Comparison of ENCODE assay signal across 9 cellular contexts in the genomic region with DNA sequence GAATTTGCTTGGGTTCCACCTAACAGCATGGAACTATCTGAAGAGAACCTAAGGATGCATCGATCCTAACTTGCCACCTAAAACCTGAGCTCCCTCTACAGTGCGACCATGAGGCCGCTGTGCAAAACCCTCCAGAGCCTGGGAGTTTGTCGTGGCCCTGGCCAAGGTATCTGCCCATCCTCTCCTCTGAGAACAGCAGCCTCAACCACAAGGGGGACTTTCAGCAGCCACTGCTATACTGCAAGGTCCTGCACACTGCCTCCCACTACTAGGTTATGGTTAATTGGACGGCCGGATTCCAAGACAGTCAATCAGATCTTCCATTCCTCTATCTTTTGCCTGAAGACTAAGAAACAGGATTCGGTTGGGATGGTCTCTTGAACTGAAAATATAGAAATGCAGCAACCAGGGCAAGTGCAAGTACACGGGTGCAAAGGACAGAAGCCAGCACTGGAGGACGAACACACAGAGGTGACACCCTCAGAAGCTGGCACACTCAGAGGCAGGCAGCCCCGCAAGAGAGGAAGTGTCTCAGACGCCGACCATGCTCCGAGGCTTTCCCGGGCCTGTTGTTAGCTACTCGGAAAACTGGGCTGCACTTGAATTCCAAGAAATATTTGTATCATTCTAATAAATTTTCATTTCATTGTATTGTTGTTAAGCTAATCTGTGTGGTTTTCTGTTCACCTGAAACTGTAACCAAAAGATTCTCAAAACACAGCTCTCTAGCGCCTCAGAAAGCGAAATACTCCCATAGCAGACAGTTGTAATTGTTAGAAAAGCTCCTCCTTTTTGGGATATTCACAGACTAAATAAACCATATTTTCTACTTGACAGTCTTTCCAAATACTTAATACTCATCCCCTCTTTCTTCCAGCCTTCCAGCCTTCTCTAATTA.
DNase-seq lines count a peak whose midpoint lies in the region; ATAC-seq lines count a peak whose summit lies in the region.
"Had no signal": no experiment of that assay in that cellular context is flagged by ENCODE, and none has a peak within 500 bp of the region (broad histone marks: within the 10 kb centered on the region; RNA-seq: fewer than 3 reads in every experiment).

No MANE protein-coding gene starts in this region.

- no peaks in the 10 kb centered on the region for H3K27me3 Mint-ChIP-seq in activated naive CD4-positive, alpha-beta T cell treated with anti-CD3 and anti-CD28 coated beads for 36 hours (ENCODE audit: low read depth)
- H3K27me3 Mint-ChIP-seq in stimulated activated naive CD8-positive, alpha-beta T cell treated with anti-CD3 and anti-CD28 coated beads, Interleukin-15, Interleukin-2, amounts not matched to agents 100 ng/mL and 50 ng/mL, for 24 hours = no peaks in the 10 kb centered on the region

- H3K4me1 ChIP-seq in iPS DF 6.9 (ENCODE audit: control insufficient read depth, insufficient read depth, low read length) = no peaks in the 10 kb centered on the region

- no peak for ATAC-seq in GM18909 (IDR thresholded peaks at IDR 0.05; ENCODE audit: poor library complexity, unreplicated experiment)

- no peaks in the 10 kb centered on the region for H3K9me3 Mint-ChIP-seq in activated naive CD4-positive, alpha-beta T cell treated with anti-CD3 and anti-CD28 coated beads for 36 hours
- H3K9me3 Mint-ChIP-seq in stimulated activated naive CD8-positive, alpha-beta T cell treated with anti-CD3 and anti-CD28 coated beads, Interleukin-15, Interleukin-2, amounts not matched to agents 100 ng/mL and 50 ng/mL, for 24 hours = no peaks in the 10 kb centered on the region
- H3K9me3 Mint-ChIP-seq: activated B cell treated with CpG ODN at 0.5 μM for 24 hours had no signal

- no CpG with 5 or more reads among the region's 17 CpGs for WGBS in iPS DF 6.9 (ENCODE audit: insufficient coverage, insufficient read length)

- DNase-seq in A172 (ENCODE audit: low spot score) = peak; percentile 77
- peak; percentile 85 to 92 for DNase-seq in NCI-H524 (lab: John Stamatoyannopoulos, UW)
- peak; percentile 45 for DNase-seq in activated naive CD4-positive, alpha-beta T cell treated with anti-CD3 and anti-CD28 coated beads for 36 hours
- DNase-seq in iPS DF 6.9 (ENCODE audit: low read depth, low spot score) = peak; percentile 33
- DNase-seq in AML-193 (lab: John Stamatoyannopoulos, UW) = no peak
- DNase-seq in SIG-M5 treated with dmso at 0.1 percent for 504 hours (lab: John Stamatoyannopoulos, UW; ENCODE audit: unreplicated experiment) = no peak
- DNase-seq: activated B cell treated with CpG ODN at 0.5 μM for 24 hours had no signal

- H3K27ac ChIP-seq in iPS DF 6.9 (ENCODE audit: low read length) = no peak overlapping the region

- H3K4me1 Mint-ChIP-seq in activated naive CD4-positive, alpha-beta T cell treated with anti-CD3 and anti-CD28 coated beads for 36 hours (ENCODE audit: low read depth) = peaks cover 49% of the 10 kb centered on the region
- peaks cover 30% of the 10 kb centered on the region for H3K4me1 Mint-ChIP-seq in stimulated activated naive CD8-positive, alpha-beta T cell treated with anti-CD3 and anti-CD28 coated beads, Interleukin-15, Interleukin-2, amounts not matched to agents 100 ng/mL and 50 ng/mL, for 24 hours (ENCODE audit: low read depth)
- H3K4me1 Mint-ChIP-seq: activated B cell treated with CpG ODN at 0.5 μM for 24 hours had no signal

- no peaks in the 10 kb centered on the region for H3K9me3 ChIP-seq in iPS DF 6.9 (ENCODE audit: control insufficient read depth, insufficient read depth, low read length)

- intact Hi-C loops in activated naive CD4-positive, alpha-beta T cell treated with anti-CD3 and anti-CD28 coated beads for 36 hours (cut with micrococcal nuclease) = loop anchor here (1.0 to 5.0 kb wide), 8 partner anchors 22 to 111 kb away; partner anchors contain the start of gene AFAP1

- CTCF ChIA-PET in activated naive CD4-positive, alpha-beta T cell treated with anti-CD3 and anti-CD28 coated beads for 36 hours (lab: Charles Lee) = interaction anchor here (0.6 to 1.6 kb wide), 17 partner anchors 8 to 1262 kb away, joined by 3 to 24 read pairs (median 3); no protein-coding TSS in a partner anchor

- 0 out of 2 replicates have a peak, but pooled peaks cover 2% of the 10 kb centered on the region for H3K36me3 ChIP-seq in iPS DF 6.9 (ENCODE audit: control insufficient read depth, insufficient read depth, low read length)

- H3K4me3 ChIP-seq in iPS DF 6.9 (ENCODE audit: low read length) = no peak overlapping the region

- no peaks in the 10 kb centered on the region for H3K27me3 ChIP-seq in iPS DF 6.9 (ENCODE audit: control insufficient read depth, insufficient read depth, low read length)

- peak overlapping the region; percentile 74 for H3K27ac Mint-ChIP-seq in activated naive CD4-positive, alpha-beta T cell treated with anti-CD3 and anti-CD28 coated beads for 36 hours
- H3K27ac Mint-ChIP-seq in stimulated activated naive CD8-positive, alpha-beta T cell treated with anti-CD3 and anti-CD28 coated beads, Interleukin-15, Interleukin-2, amounts not matched to agents 100 ng/mL and 50 ng/mL, for 24 hours = peak overlapping the region; percentile 46
- H3K27ac Mint-ChIP-seq: activated B cell treated with CpG ODN at 0.5 μM for 24 hours had no signal

- H3K4me3 Mint-ChIP-seq in activated naive CD4-positive, alpha-beta T cell treated with anti-CD3 and anti-CD28 coated beads for 36 hours = peak overlapping the region; percentile 54
- peak overlapping the region; percentile 22 for H3K4me3 Mint-ChIP-seq in stimulated activated naive CD8-positive, alpha-beta T cell treated with anti-CD3 and anti-CD28 coated beads, Interleukin-15, Interleukin-2, amounts not matched to agents 100 ng/mL and 50 ng/mL, for 24 hours
- H3K4me3 Mint-ChIP-seq: activated B cell treated with CpG ODN at 0.5 μM for 24 hours had no signal

- no peaks in the 10 kb centered on the region for H3K36me3 Mint-ChIP-seq in activated naive CD4-positive, alpha-beta T cell treated with anti-CD3 and anti-CD28 coated beads for 36 hours (ENCODE audit: low read depth)
- H3K36me3 Mint-ChIP-seq in stimulated activated naive CD8-positive, alpha-beta T cell treated with anti-CD3 and anti-CD28 coated beads, Interleukin-15, Interleukin-2, amounts not matched to agents 100 ng/mL and 50 ng/mL, for 24 hours (ENCODE audit: low read depth) = no peaks in the 10 kb centered on the region

Comparison
In these comparisons a context has a peak if more than half of its experiments do, and no peak if none do; other contexts are left out.
1. DNase-seq: peak in A172 (single experiment), NCI-H524 (2 of 2), activated naive CD4-positive, alpha-beta T cell treated with anti-CD3 and anti-CD28 coated beads for 36 hours (single experiment) and iPS DF 6.9 (single experiment); none in AML-193 (0 of 2) and SIG-M5 treated with dmso at 0.1 percent for 504 hours (single experiment).